17 cellular contexts compared by ENCODE assay signal in the genomic region with DNA sequence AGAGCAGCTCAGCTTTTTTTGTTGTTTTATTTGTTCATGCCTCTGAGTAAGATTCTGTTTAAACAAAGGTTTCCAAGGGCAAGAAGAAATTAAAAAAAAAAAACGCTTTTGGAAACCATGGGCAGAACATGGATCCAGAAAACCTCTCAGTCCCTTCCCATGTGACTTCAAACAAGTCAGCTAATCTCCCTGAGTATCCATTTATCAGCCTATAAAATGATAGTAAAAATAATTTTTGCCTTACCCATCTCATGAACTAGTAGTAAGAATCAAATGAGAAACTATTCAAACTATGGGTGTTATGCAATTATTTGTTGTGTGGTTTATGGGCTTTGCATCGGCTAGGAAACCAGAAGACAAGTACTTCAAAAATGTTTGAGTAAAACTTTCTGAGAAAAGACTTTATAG. TPM values are rescaled to one million over a fixed set of nuclear protein-coding genes. Genes with fewer than 3 reads are reported as not detected.
DNase-seq lines count a peak whose midpoint lies in the region; ATAC-seq, FAIRE-seq and TF ChIP-seq lines count a peak whose summit lies in the region.
"Had no signal": no experiment of that assay in that cellular context is flagged by ENCODE, and none has a peak within 500 bp of the region (broad histone marks: within the 10 kb centered on the region; RNA-seq: fewer than 3 reads in every experiment).

No MANE protein-coding gene starts in this region.

- no peaks in the 10 kb centered on the region for H3K9me2 ChIP-seq in HCT116 (ENCODE audit: insufficient read depth)
- H3K9me2 ChIP-seq: SK-N-SH had no signal

- no peaks in the 10 kb centered on the region for H3K9me3 ChIP-seq in HCT116 (ENCODE audit: control insufficient read depth in 1 of 2, insufficient read depth in 1 of 2, low read depth in 1 of 2, low read length in 2 of 2)
- no peaks in the 10 kb centered on the region for H3K9me3 ChIP-seq in HepG2 (ENCODE audit: low read length)
- H3K9me3 ChIP-seq in transverse colon = no peaks in the 10 kb centered on the region
- no peaks in the 10 kb centered on the region for H3K9me3 ChIP-seq in spleen
- H3K9me3 ChIP-seq: SK-N-SH had no signal

- TF ChIP-seq RAD21 in HCT116 (IDR thresholded peaks at IDR 0.05; ENCODE audit: low read depth) = no peak
- TF ChIP-seq RAD21 in HepG2 (CRISPR knock-in tag; IDR thresholded peaks at IDR 0.05) = no peak

- intact Hi-C loops in HCT116 (cut with micrococcal nuclease) (no loop called here), HepG2 (cut with micrococcal nuclease; ENCODE audit: unreplicated experiment) (no loop called here), transverse colon (cut with DNase I; ENCODE audit: low total_unique reads) (no loop called here), spleen (cut with DNase I; ENCODE audit: low total_unique reads) (no loop called here)

- H3K9me3 Mint-ChIP-seq in T-helper 2 cell treated with Interferon-gamma antibody and Interleukin-4, amounts not matched to agents 5 μg/mL and 100 μg/mL, for 36 hours = no peaks in the 10 kb centered on the region
- H3K9me3 Mint-ChIP-seq: activated naive CD4-positive, alpha-beta T cell treated with anti-CD3 and anti-CD28 coated beads, Interleukin-2, amount 50 U/mL, for 24 hours; CD4-positive, alpha-beta memory T cell had no signal

- RAD21 ChIA-PET in HCT116 (lab: Charles Lee; ENCODE audit: low non-redundant PET in 1 of 2, low total read pairs in 2 of 2, uncharacterized antibody in 2 of 2, unreplicated experiment in 2 of 2) = no interaction called here

- H3K27me3 ChIP-seq in HCT116 (ENCODE audit: insufficient read depth, low read length) = no peaks in the 10 kb centered on the region
- H3K27me3 ChIP-seq in bronchial epithelial cell (ENCODE audit: control insufficient read depth, insufficient read depth, low read length) = no peaks in the 10 kb centered on the region
- H3K27me3 ChIP-seq in HepG2 (ENCODE audit: control insufficient read depth in 1 of 2, insufficient read depth in 2 of 2, low read length in 2 of 2) = no peaks in the 10 kb centered on the region
- H3K27me3 ChIP-seq in transverse colon = no peaks in the 10 kb centered on the region
- H3K27me3 ChIP-seq in spleen (replicated peaks in 1 of 7) = no peaks in the 10 kb centered on the region

- H3K36me3 ChIP-seq in HCT116 (ENCODE audit: control insufficient read depth in 1 of 2, insufficient read depth in 2 of 2, low read length in 2 of 2) (peaks cover 1 to 20% of the 10 kb centered on the region in 2 experiments; a peak in 3 of 4 replicates), bronchial epithelial cell (ENCODE audit: control insufficient read depth, insufficient read depth, low read length) (peaks cover 1% of the 10 kb centered on the region), HepG2 (replicated peaks in 1 of 2; ENCODE audit: control insufficient read depth in 1 of 2, insufficient read depth in 2 of 2, low read length in 2 of 2) (no peaks in the 10 kb centered on the region), transverse colon (no peaks in the 10 kb centered on the region), spleen (no peaks in the 10 kb centered on the region)

- no peak overlapping the region for H3K4me3 Mint-ChIP-seq in T-helper 2 cell treated with Interferon-gamma antibody and Interleukin-4, amounts not matched to agents 5 μg/mL and 100 μg/mL, for 36 hours
- H3K4me3 Mint-ChIP-seq: activated naive CD4-positive, alpha-beta T cell treated with anti-CD3 and anti-CD28 coated beads, Interleukin-2, amount 50 U/mL, for 24 hours; CD4-positive, alpha-beta memory T cell; stimulated activated naive B cell treated with anti-CD40 and anti-IgM and Interleukin-4, amounts not matched to agents 10 μg/mL and 1 μg/mL and 100 μg/mL, for 72 hours had no signal

- H3K4me2 ChIP-seq in HCT116 (ENCODE audit: low read length) (peak overlapping the region; percentile 42; the same call in 1 of the 2 replicates), HepG2 (ENCODE audit: low read depth, low read length) (peak overlapping the region; percentile 56)

- H3K27ac ChIP-seq in HCT116 (ENCODE audit: low read depth, low read length) (peak overlapping the region; percentile 47; the same call in 1 of the 2 replicates), HepG2 (ENCODE audit: extremely low read length, insufficient read depth, low read length) (no peak overlapping the region), transverse colon (peak overlapping the region; percentile 13 to 65 (median 48)), spleen (no peak overlapping the region)

- H4K20me1 ChIP-seq in HCT116 (ENCODE audit: insufficient read depth) (peaks cover 83% of the 10 kb centered on the region), HepG2 (ENCODE audit: insufficient read depth, low read length) (no peaks in the 10 kb centered on the region)

- H3K79me2 ChIP-seq in HCT116 (ENCODE audit: insufficient read depth, low read length) = peaks cover 100% of the 10 kb centered on the region
- no peaks in the 10 kb centered on the region for H3K79me2 ChIP-seq in HepG2 (ENCODE audit: insufficient read depth, low read length)

- no peak for TF ChIP-seq POLR2A in HCT116 (IDR thresholded peaks at IDR 0.05; ENCODE audit: borderline replicate concordance, extremely low read depth, insufficient read depth, insufficient read length)
- no peak for TF ChIP-seq POLR2A in HepG2 (IDR thresholded peaks at IDR 0.05; ENCODE audit: insufficient read depth in 1 of 2, low read depth in 2 of 2, low read length in 2 of 2)
- no peak for TF ChIP-seq POLR2A in transverse colon (IDR thresholded peaks at IDR 0.05)
- no peak for TF ChIP-seq POLR2A in spleen (IDR thresholded peaks at IDR 0.05)

- no peaks in the 10 kb centered on the region for H3K27me3 Mint-ChIP-seq in T-helper 2 cell treated with Interferon-gamma antibody and Interleukin-4, amounts not matched to agents 5 μg/mL and 100 μg/mL, for 36 hours (ENCODE audit: low read depth)
- H3K27me3 Mint-ChIP-seq: activated naive CD4-positive, alpha-beta T cell treated with anti-CD3 and anti-CD28 coated beads, Interleukin-2, amount 50 U/mL, for 24 hours; CD4-positive, alpha-beta memory T cell; stimulated activated naive B cell treated with anti-CD40 and anti-IgM and Interleukin-4, amounts not matched to agents 10 μg/mL and 1 μg/mL and 100 μg/mL, for 72 hours had no signal

- in situ Hi-C loops in HepG2 (cut with HindIII; ENCODE audit: extremely low pct_ligation_motif_present, low pct_unique_long_range_greater_than_20kb) = no loop called here
- in situ Hi-C loops in transverse colon (cut with MboI; ENCODE audit: low pct_ligation_motif_present in 1 of 4, low pct_unique_long_range_greater_than_20kb in 1 of 4, low sequenced_read_pairs in 3 of 4) = no loop called here

- H3K4me3 ChIP-seq in HCT116 (replicated peaks in 1 of 2; ENCODE audit: low read depth in 1 of 2, low read length in 2 of 2) (no peak overlapping the region), bronchial epithelial cell (ENCODE audit: low read depth, low read length) (no peak overlapping the region), HepG2 (replicated peaks in 1 of 3; ENCODE audit: insufficient read depth in 1 of 3, low read depth in 2 of 3, low read length in 3 of 3) (no peak overlapping the region), transverse colon (no peak overlapping the region), spleen (no peak overlapping the region)

- no peak overlapping the region for H2AFZ ChIP-seq in HCT116 (ENCODE audit: low read depth, low read length, poor library complexity, severe bottlenecking)
- H2AFZ ChIP-seq in HepG2 (ENCODE audit: low read length) = no peak overlapping the region

- no peak for TF ChIP-seq EP300 in HepG2 (IDR thresholded peaks at IDR 0.05; ENCODE audit: low read depth in 2 of 2, low read length in 2 of 2)
- TF ChIP-seq EP300 in HepG2 (CRISPR knock-in tag; IDR thresholded peaks at IDR 0.05; ENCODE audit: borderline replicate concordance) = no peak
- TF ChIP-seq EP300 in transverse colon (IDR thresholded peaks at IDR 0.05; ENCODE audit: low read depth) = no peak

- H3K4me1 Mint-ChIP-seq in T-helper 2 cell treated with Interferon-gamma antibody and Interleukin-4, amounts not matched to agents 5 μg/mL and 100 μg/mL, for 36 hours (ENCODE audit: low read depth) = no peaks in the 10 kb centered on the region
- H3K4me1 Mint-ChIP-seq: activated naive CD4-positive, alpha-beta T cell treated with anti-CD3 and anti-CD28 coated beads, Interleukin-2, amount 50 U/mL, for 24 hours; CD4-positive, alpha-beta memory T cell; stimulated activated naive B cell treated with anti-CD40 and anti-IgM and Interleukin-4, amounts not matched to agents 10 μg/mL and 1 μg/mL and 100 μg/mL, for 72 hours had no signal

- ATAC-seq in HCT116 (no peak), HepG2 (no peak), HG02623 (IDR thresholded peaks at IDR 0.05; ENCODE audit: unreplicated experiment) (no peak)
- ATAC-seq: stimulated activated naive B cell treated with anti-CD40 and anti-IgM and Interleukin-4, amounts not matched to agents 10 μg/mL and 1 μg/mL and 100 μg/mL, for 72 hours had no signal

- DNase-seq in HCT116 (ENCODE audit: low read depth, low spot score) = no peak
- DNase-seq in bronchial epithelial cell (ENCODE audit: low read depth) = peak; percentile 62
- DNase-seq in HepG2 (ENCODE audit: low spot score) = peak; percentile 9
- DNase-seq in transverse colon = no peak
- DNase-seq in activated CD8-positive, alpha-beta memory T cell treated with anti-CD3 and anti-CD28 coated beads, Interleukin-2, amount 50 U/mL, for 4 hours = no peak
- no peak for DNase-seq in spleen
- DNase-seq in T-helper 2 cell treated with Interferon-gamma antibody and Interleukin-4, amounts not matched to agents 5 μg/mL and 100 μg/mL, for 36 hours (ENCODE audit: low spot score) = no peak
- DNase-seq: activated CD8-positive, alpha-beta memory T cell treated with anti-CD3 and anti-CD28 coated beads, Interleukin-2, amount 50 U/mL, for 48 hours; CD4-positive, alpha-beta memory T cell; erythroblast; H7; retina; SK-N-SH; stimulated activated CD4-positive, alpha-beta T cell treated with anti-CD3 and anti-CD28 coated beads, Interleukin-4, amount 100 ng/mL, for 4 hours; stimulated activated naive B cell treated with anti-CD40 and anti-IgM and Interleukin-4, amounts not matched to agents 10 μg/mL and 1 μg/mL and 100 μg/mL, for 72 hours had no signal

- no peak overlapping the region for H3K9ac ChIP-seq in HCT116 (ENCODE audit: low read length)
- H3K9ac ChIP-seq in HepG2 (ENCODE audit: insufficient read depth, low read depth, low read length) = no peak overlapping the region
- H3K9ac ChIP-seq: SK-N-SH had no signal

- BruUV-seq in HCT116 (replicated peaks; lab: Mats Ljungman, UMichigan) = no TSS peak
- BruUV-seq in HepG2 (replicated peaks; lab: Mats Ljungman, UMichigan) = no TSS peak

- POLR2A ChIA-PET in HCT116 (lab: Charles Lee) (interaction anchor here (0.8 kb wide), 1 partner anchor 10 kb away, joined by 3 read pairs; no protein-coding TSS in a partner anchor), HepG2 (lab: Yijun Ruan, JAX) (interaction anchor here (1.7 to 2.3 kb wide), 2 partner anchors 13 to 27 kb away, joined by 5 to 8 read pairs; a partner anchor contains a TSS)

- H3K4me1 ChIP-seq in HCT116 (ENCODE audit: control insufficient read depth in 1 of 2, insufficient read depth in 2 of 2, low read length in 2 of 2) (peaks cover 96 to 100% of the 10 kb centered on the region in 2 experiments), HepG2 (ENCODE audit: insufficient read depth, low read length) (peaks cover 29% of the 10 kb centered on the region), transverse colon (peaks cover 18 to 58% (median 38%) of the 10 kb centered on the region in 4 donors), spleen (no peaks in the 10 kb centered on the region)

- FAIRE-seq in bronchial epithelial cell (lab: Jason Lieb, UNC) = no peak
- peak; percentile 4 for FAIRE-seq in HepG2 (lab: Jason Lieb, UNC)

- CTCF ChIA-PET in HCT116 (lab: Charles Lee) (no interaction called here), HepG2 (lab: Yijun Ruan, JAX; ENCODE audit: low intra/inter-chr PET ratio, low total read pairs) (no interaction called here)

- no peak for TF ChIP-seq CTCF in HCT116 (IDR thresholded peaks at IDR 0.05 in 2 of 3, conservative IDR thresholded peaks at IDR 0.05 in 1 of 3; ENCODE audit: borderline replicate concordance in 1 of 3, insufficient read depth in 1 of 3, low read depth in 2 of 3, low read length in 2 of 3)
- no peak for TF ChIP-seq CTCF in bronchial epithelial cell (IDR thresholded peaks at IDR 0.05; ENCODE audit: insufficient read depth, low read length, severe bottlenecking)
- no peak for TF ChIP-seq CTCF in HepG2 (CRISPR knock-in tag; IDR thresholded peaks at IDR 0.05)
- TF ChIP-seq CTCF in transverse colon (IDR thresholded peaks at IDR 0.05) = no peak
- TF ChIP-seq CTCF in spleen (IDR thresholded peaks at IDR 0.05 in 8 of 11, conservative IDR thresholded peaks at IDR 0.05 in 3 of 11) = no peak

- H3K36me3 Mint-ChIP-seq in T-helper 2 cell treated with Interferon-gamma antibody and Interleukin-4, amounts not matched to agents 5 μg/mL and 100 μg/mL, for 36 hours (ENCODE audit: low read depth) = no peaks in the 10 kb centered on the region
- H3K36me3 Mint-ChIP-seq: activated naive CD4-positive, alpha-beta T cell treated with anti-CD3 and anti-CD28 coated beads, Interleukin-2, amount 50 U/mL, for 24 hours; CD4-positive, alpha-beta memory T cell; stimulated activated naive B cell treated with anti-CD40 and anti-IgM and Interleukin-4, amounts not matched to agents 10 μg/mL and 1 μg/mL and 100 μg/mL, for 72 hours had no signal

- no peak overlapping the region for H3K27ac Mint-ChIP-seq in T-helper 2 cell treated with Interferon-gamma antibody and Interleukin-4, amounts not matched to agents 5 μg/mL and 100 μg/mL, for 36 hours
- H3K27ac Mint-ChIP-seq: activated naive CD4-positive, alpha-beta T cell treated with anti-CD3 and anti-CD28 coated beads, Interleukin-2, amount 50 U/mL, for 24 hours; CD4-positive, alpha-beta memory T cell; stimulated activated naive B cell treated with anti-CD40 and anti-IgM and Interleukin-4, amounts not matched to agents 10 μg/mL and 1 μg/mL and 100 μg/mL, for 72 hours had no signal

- WGBS in HepG2 (ENCODE audit: low lambda C conversion rate) = 2% methylated on average over 2 of the region's 2 CpGs
- 13 to 25% methylated on average over 2 of the region's 2 CpGs for WGBS in transverse colon (ENCODE audit: low coverage in 1 of 2), 2 donors
- WGBS in spleen, 5 donors = 34 to 47% (median 38%) methylated on average over 2 of the region's 2 CpGs

RNA-seq across cellular contexts. Expression of a gene that starts 27.6 kb away (rescaled TPM):
- total RNA-seq in HCT116 (2021; ENCODE audit: unreplicated experiment) = 570 TPM
- polyA plus RNA-seq in HCT116 (2012) = 90.6 and 130 TPM in 2 replicates
- 18.2 and 22.4 TPM in 2 replicates for total RNA-seq in bronchial epithelial cell
- 4.3 and 5.3 TPM in 2 replicates for total RNA-seq in HepG2 (2016; rRNA removed; fragmentation: Illumina TruSeq; extraction: Trizol)
- 1.0 and 1.5 TPM in 2 replicates for total RNA-seq in HepG2 (2016; cell fraction: cytosol; rRNA removed; fragmentation: Illumina TruSeq; extraction: Trizol; ENCODE audit: low read depth)
- total RNA-seq in HepG2 (2016; cell fraction: insoluble cytoplasmic fraction; rRNA removed; fragmentation: Illumina TruSeq; extraction: Trizol) = 4.0 and 5.4 TPM in 2 replicates
- total RNA-seq in HepG2 (2016; cell fraction: membrane; rRNA removed; fragmentation: Illumina TruSeq; extraction: Trizol) = 2.8 and 3.3 TPM in 2 replicates
- total RNA-seq in HepG2 (2016; cell fraction: nucleus; rRNA removed; fragmentation: Illumina TruSeq; extraction: Trizol) = 4.6 and 5.8 TPM in 2 replicates
- polyA plus RNA-seq in HepG2 (2011; rRNA removed) = 0.43 and 0.66 TPM in 2 replicates
- 0.28 and 0.31 TPM in 2 replicates for polyA plus RNA-seq in HepG2 (2011; cell fraction: cytosol; rRNA removed)
- 0.21 and 0.32 TPM in 2 replicates for polyA plus RNA-seq in HepG2 (2011; cell fraction: nucleus; rRNA removed)
- polyA plus RNA-seq in HepG2 (2012) = 0.24 and 0.40 TPM in 2 replicates
- polyA plus RNA-seq in HepG2 (2016; cell fraction: cytosol; fragmentation: Illumina TruSeq; extraction: Trizol; ENCODE audit: low read depth) = 0.17 and 0.32 TPM in 2 replicates
- 3.4 and 3.9 TPM in 2 replicates for polyA plus RNA-seq in HepG2 (2016; cell fraction: insoluble cytoplasmic fraction; fragmentation: Illumina TruSeq; extraction: Trizol; ENCODE audit: low read depth)
- 0.90 and 1.1 TPM in 2 replicates for polyA plus RNA-seq in HepG2 (2016; cell fraction: membrane; fragmentation: Illumina TruSeq; extraction: Trizol; ENCODE audit: low read depth)
- 4.4 and 4.6 TPM in 2 replicates for polyA plus RNA-seq in HepG2 (2016; cell fraction: nucleus; fragmentation: Illumina TruSeq; extraction: Trizol; ENCODE audit: insufficient read depth, low read depth)
- polyA minus RNA-seq in HepG2 (2011; rRNA and poly(A)+ RNA removed; ENCODE audit: low replicate concordance) = 2.3 and 5.6 TPM in 2 replicates
- 1.2 and 3.2 TPM in 2 replicates for polyA minus RNA-seq in HepG2 (2011; cell fraction: cytosol; rRNA and poly(A)+ RNA removed)
- 3.6 and 4.1 TPM in 2 replicates for polyA minus RNA-seq in HepG2 (2011; cell fraction: nucleus; rRNA and poly(A)+ RNA removed)
- 10 to 100 TPM; 10.5 to 44.6 (median 29.1) TPM for total RNA-seq in transverse colon
- 1 to 10 TPM; 2.6 to 8.2 (median 4.9) TPM for total RNA-seq in spleen
- 1 to 10 TPM in 2 of 3 donors, under 1 TPM in 1; 0.74 to 2.1 (median 1.1) TPM for polyA plus RNA-seq in spleen
- polyA plus RNA-seq: CD4-positive, alpha-beta memory T cell had no signal

Comparison
In these comparisons a context has a peak if more than half of its experiments do, and no peak if none do; other contexts are left out.
1. DNase-seq: peak in bronchial epithelial cell (single experiment) and HepG2 (single experiment); none in HCT116 (single experiment), transverse colon (single experiment), activated CD8-positive, alpha-beta memory T cell treated with anti-CD3 and anti-CD28 coated beads, Interleukin-2, amount 50 U/mL, for 4 hours (single experiment), spleen (single experiment) and T-helper 2 cell treated with Interferon-gamma antibody and Interleukin-4, amounts not matched to agents 5 μg/mL and 100 μg/mL, for 36 hours (single experiment).
2. H3K27ac ChIP-seq: peak in HCT116 (single experiment) and transverse colon (4 of 4); none in HepG2 (single experiment) and spleen (0 of 8).
3. RNA of a gene that starts 27.6 kb away (total RNA-seq): 570 TPM in HCT116 (single experiment); 10.5 to 44.6 TPM in transverse colon, 18.2 to 22.4 TPM in bronchial epithelial cell, 2.6 to 8.2 TPM in spleen and 1.0 to 5.8 TPM in HepG2; every median in the first group is over 10 times any median in the second.